Comparison of ENCODE assay signal across 17 cellular contexts in the genomic region with DNA sequence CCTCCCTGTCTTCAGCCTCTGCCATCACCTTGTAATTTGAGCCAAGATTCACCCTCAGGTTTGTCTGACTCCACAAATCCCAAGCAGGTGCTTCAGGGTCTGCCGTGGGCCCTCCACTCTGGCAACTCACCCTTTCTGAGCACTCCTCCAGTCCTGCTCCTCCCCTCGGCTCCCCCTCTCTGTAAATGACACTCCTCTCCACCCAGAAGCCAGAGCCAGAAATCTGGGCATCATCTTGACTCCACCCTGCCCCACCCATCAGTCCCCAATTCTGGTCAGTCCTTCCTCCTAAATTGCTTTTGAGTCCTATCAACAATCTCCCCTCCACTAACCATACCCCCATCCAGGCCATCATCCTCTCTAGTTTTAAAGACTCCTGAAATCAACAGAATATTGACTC. TPM values are rescaled to one million over a fixed set of nuclear protein-coding genes. Genes with fewer than 3 reads are reported as not detected.
DNase-seq lines count a peak whose midpoint lies in the region; ATAC-seq and TF ChIP-seq lines count a peak whose summit lies in the region.
"Had no signal": no experiment of that assay in that cellular context is flagged by ENCODE, and none has a peak within 500 bp of the region (broad histone marks: within the 10 kb centered on the region; RNA-seq: fewer than 3 reads in every experiment).

No MANE protein-coding gene starts in this region.

- DNase-seq in activated CD8-positive, alpha-beta memory T cell treated with anti-CD3 and anti-CD28 coated beads, Interleukin-2, amount 10 ng/mL, durations not matched to agents 7 days and 5 days = no peak
- DNase-seq in activated CD8-positive, alpha-beta memory T cell treated with anti-CD3 and anti-CD28 coated beads for 24 hours = no peak
- no peak for DNase-seq in CD4-positive, alpha-beta T cell
- DNase-seq in activated naive CD8-positive, alpha-beta T cell treated with anti-CD3 and anti-CD28 coated beads, Interleukin-2, amount 50 U/mL, for 24 hours = no peak
- DNase-seq in neuronal stem cell (ENCODE audit: low spot score) (no peak), mesenchymal stem cell (no peak), upper lobe of left lung (no peak)
- DNase-seq: activated naive CD4-positive, alpha-beta T cell treated with anti-CD3 and anti-CD28 coated beads, Interleukin-2, amount 10 ng/mL, durations not matched to agents 7 days and 5 days; Caco-2; EL; HCEC 1CT; lower lobe of right lung; NCI-H748 treated with DMSO at 0.1 percent for 48 hours; stomach had no signal

- no peak overlapping the region for H4K8ac ChIP-seq in neuronal stem cell (ENCODE audit: low read depth, low read length)
- H4K8ac ChIP-seq in mesenchymal stem cell (ENCODE audit: low read length) = no peak overlapping the region

- TF ChIP-seq CTCF in CD4-positive, alpha-beta T cell (IDR thresholded peaks at IDR 0.05) = no peak
- TF ChIP-seq CTCF in upper lobe of left lung (IDR thresholded peaks at IDR 0.05) = no peak

- H2AK5ac ChIP-seq in neuronal stem cell (ENCODE audit: low read depth, low read length) = no peak overlapping the region
- H2AK5ac ChIP-seq in mesenchymal stem cell (ENCODE audit: low read length, severe bottlenecking) = no peak overlapping the region

- H3K9ac ChIP-seq in neuronal stem cell (ENCODE audit: low read depth, low read length, poor library complexity) (no peak overlapping the region), mesenchymal stem cell (ENCODE audit: low read length) (no peak overlapping the region)

- peaks cover 69% of the 10 kb centered on the region for H3K36me3 Mint-ChIP-seq in activated CD8-positive, alpha-beta memory T cell treated with anti-CD3 and anti-CD28 coated beads, Interleukin-2, amount 10 ng/mL, durations not matched to agents 7 days and 5 days
- peaks cover 86% of the 10 kb centered on the region for H3K36me3 Mint-ChIP-seq in CD4-positive, alpha-beta T cell (ENCODE audit: low read depth)
- peaks cover 41% of the 10 kb centered on the region for H3K36me3 Mint-ChIP-seq in activated naive CD8-positive, alpha-beta T cell treated with anti-CD3 and anti-CD28 coated beads, Interleukin-2, amount 50 U/mL, for 24 hours (ENCODE audit: low read depth)
- H3K36me3 Mint-ChIP-seq: brain had no signal

- intact Hi-C loops in CD4-positive, alpha-beta T cell (cut with DNase I, micrococcal nuclease) = no loop called here

- H3K36me3 ChIP-seq in neuronal stem cell (replicated peaks in 1 of 2; ENCODE audit: control insufficient read depth in 2 of 2, insufficient read depth in 2 of 2, low read length in 2 of 2) (no peaks in the 10 kb centered on the region), mesenchymal stem cell (ENCODE audit: control insufficient read depth in 1 of 2, insufficient read depth in 2 of 2, low read depth in 1 of 2, low read length in 2 of 2) (no peaks in the 10 kb centered on the region), upper lobe of left lung (no peaks in the 10 kb centered on the region)
- H3K36me3 ChIP-seq: lower lobe of right lung had no signal

- no peak for ATAC-seq in activated CD8-positive, alpha-beta memory T cell treated with anti-CD3 and anti-CD28 coated beads, Interleukin-2, amount 10 ng/mL, durations not matched to agents 7 days and 5 days
- no peak for ATAC-seq in CD4-positive, alpha-beta T cell (ENCODE audit: poor library complexity)
- ATAC-seq in activated naive CD8-positive, alpha-beta T cell treated with anti-CD3 and anti-CD28 coated beads, Interleukin-2, amount 50 U/mL, for 24 hours = no peak
- ATAC-seq in upper lobe of left lung (ENCODE audit: low FRiP score in 2 of 2) = no peak
- ATAC-seq in GM21717 (IDR thresholded peaks at IDR 0.05; ENCODE audit: unreplicated experiment) = no peak

- no peaks in the 10 kb centered on the region for H3K27me3 ChIP-seq in CD4-positive, alpha-beta T cell (ENCODE audit: control insufficient read depth, insufficient read depth, low read length)
- no peaks in the 10 kb centered on the region for H3K27me3 ChIP-seq in neuronal stem cell (ENCODE audit: control insufficient read depth in 3 of 3, insufficient read depth in 3 of 3, low read depth in 1 of 3, low read length in 3 of 3)
- no peaks in the 10 kb centered on the region for H3K27me3 ChIP-seq in mesenchymal stem cell (ENCODE audit: control insufficient read depth in 1 of 2, insufficient read depth in 1 of 2, low read length in 2 of 2)
- no peaks in the 10 kb centered on the region for H3K27me3 ChIP-seq in upper lobe of left lung
- H3K27me3 ChIP-seq: stomach had no signal

- H3K18ac ChIP-seq in neuronal stem cell (ENCODE audit: low read length) (peak overlapping the region; percentile 32), mesenchymal stem cell (ENCODE audit: low read depth in 1 of 2, low read length in 2 of 2) (no peak overlapping the region)

- H2BK12ac ChIP-seq in neuronal stem cell (ENCODE audit: low read length) (no peak overlapping the region), mesenchymal stem cell (ENCODE audit: low read length in 2 of 2) (no peak overlapping the region)

- H3K4me3 Mint-ChIP-seq in activated CD8-positive, alpha-beta memory T cell treated with anti-CD3 and anti-CD28 coated beads, Interleukin-2, amount 10 ng/mL, durations not matched to agents 7 days and 5 days = no peak overlapping the region
- H3K4me3 Mint-ChIP-seq in CD4-positive, alpha-beta T cell = no peak overlapping the region
- no peak overlapping the region for H3K4me3 Mint-ChIP-seq in activated naive CD8-positive, alpha-beta T cell treated with anti-CD3 and anti-CD28 coated beads, Interleukin-2, amount 50 U/mL, for 24 hours
- H3K4me3 Mint-ChIP-seq: activated naive CD4-positive, alpha-beta T cell treated with anti-CD3 and anti-CD28 coated beads, Interleukin-2, amount 10 ng/mL, durations not matched to agents 7 days and 5 days; brain; nephron had no signal

- no peak overlapping the region for H4K91ac ChIP-seq in neuronal stem cell (ENCODE audit: low read depth, low read length, poor library complexity)
- no peak overlapping the region for H4K91ac ChIP-seq in mesenchymal stem cell (ENCODE audit: low read length)

- H3K4me1 Mint-ChIP-seq in activated CD8-positive, alpha-beta memory T cell treated with anti-CD3 and anti-CD28 coated beads, Interleukin-2, amount 10 ng/mL, durations not matched to agents 7 days and 5 days = peaks cover 29% of the 10 kb centered on the region
- H3K4me1 Mint-ChIP-seq in CD4-positive, alpha-beta T cell (ENCODE audit: low read depth) = peaks cover 87% of the 10 kb centered on the region
- H3K4me1 Mint-ChIP-seq in activated naive CD8-positive, alpha-beta T cell treated with anti-CD3 and anti-CD28 coated beads, Interleukin-2, amount 50 U/mL, for 24 hours = peaks cover 80% of the 10 kb centered on the region

- H3K4ac ChIP-seq in neuronal stem cell (ENCODE audit: low read length) (no peak overlapping the region), mesenchymal stem cell (ENCODE audit: low read depth in 1 of 2, low read length in 2 of 2) (no peak overlapping the region)

- no peaks in the 10 kb centered on the region for H3K27me3 Mint-ChIP-seq in activated CD8-positive, alpha-beta memory T cell treated with anti-CD3 and anti-CD28 coated beads, Interleukin-2, amount 10 ng/mL, durations not matched to agents 7 days and 5 days
- no peaks in the 10 kb centered on the region for H3K27me3 Mint-ChIP-seq in CD4-positive, alpha-beta T cell
- H3K27me3 Mint-ChIP-seq in activated naive CD8-positive, alpha-beta T cell treated with anti-CD3 and anti-CD28 coated beads, Interleukin-2, amount 50 U/mL, for 24 hours = no peaks in the 10 kb centered on the region
- H3K27me3 Mint-ChIP-seq: activated naive CD4-positive, alpha-beta T cell treated with anti-CD3 and anti-CD28 coated beads, Interleukin-2, amount 10 ng/mL, durations not matched to agents 7 days and 5 days had no signal

- H3K27ac ChIP-seq in CD4-positive, alpha-beta T cell (ENCODE audit: low read depth, low read length) = peak overlapping the region; percentile 14
- H3K27ac ChIP-seq in neuronal stem cell (replicated peaks; ENCODE audit: low read length) = no peak overlapping the region
- no peak overlapping the region for H3K27ac ChIP-seq in mesenchymal stem cell (ENCODE audit: low read length, poor library complexity, severe bottlenecking)
- H3K27ac ChIP-seq in upper lobe of left lung = no peak overlapping the region
- H3K27ac ChIP-seq: lower lobe of right lung, stomach had no signal

- H3K4me1 ChIP-seq in neuronal stem cell (ENCODE audit: control insufficient read depth in 2 of 2, insufficient read depth in 1 of 2, low read depth in 1 of 2, low read length in 2 of 2) (peaks cover 0 to 7% of the 10 kb centered on the region in 2 donors), mesenchymal stem cell (ENCODE audit: control insufficient read depth, insufficient read depth, low read depth, low read length) (peaks cover 1% of the 10 kb centered on the region), upper lobe of left lung (peaks cover 0 to 27% (median 21%) of the 10 kb centered on the region in 4 donors)
- H3K4me1 ChIP-seq: Caco-2 had no signal

- CTCF ChIA-PET in activated CD8-positive, alpha-beta memory T cell treated with anti-CD3 and anti-CD28 coated beads, Interleukin-2, amount 10 ng/mL, durations not matched to agents 7 days and 5 days (lab: Charles Lee) = interaction anchor here (1.0 kb wide), 1 partner anchor 70 kb away, joined by 5 read pairs; no protein-coding TSS in a partner anchor
- CTCF ChIA-PET in CD4-positive, alpha-beta T cell (lab: Charles Lee) = interaction anchor here (0.9 kb wide), 1 partner anchor 70 kb away, joined by 3 read pairs; no protein-coding TSS in a partner anchor

- TF ChIP-seq EP300 in upper lobe of left lung (IDR thresholded peaks at IDR 0.05) = no peak

- no peak overlapping the region for H2AFZ ChIP-seq in neuronal stem cell (ENCODE audit: low read length)
- no peak overlapping the region for H2AFZ ChIP-seq in mesenchymal stem cell (ENCODE audit: low read depth, low read length)

- no peaks in the 10 kb centered on the region for H3K9me3 Mint-ChIP-seq in activated CD8-positive, alpha-beta memory T cell treated with anti-CD3 and anti-CD28 coated beads, Interleukin-2, amount 10 ng/mL, durations not matched to agents 7 days and 5 days (ENCODE audit: low read depth)
- no peaks in the 10 kb centered on the region for H3K9me3 Mint-ChIP-seq in CD4-positive, alpha-beta T cell
- H3K9me3 Mint-ChIP-seq in activated naive CD8-positive, alpha-beta T cell treated with anti-CD3 and anti-CD28 coated beads, Interleukin-2, amount 50 U/mL, for 24 hours = no peaks in the 10 kb centered on the region
- H3K9me3 Mint-ChIP-seq: activated naive CD4-positive, alpha-beta T cell treated with anti-CD3 and anti-CD28 coated beads, Interleukin-2, amount 10 ng/mL, durations not matched to agents 7 days and 5 days; brain; nephron had no signal

- H3K4me3 ChIP-seq in neuronal stem cell (ENCODE audit: low read length in 2 of 2) (no peak overlapping the region), mesenchymal stem cell (ENCODE audit: insufficient read depth in 1 of 2, low read depth in 1 of 2, low read length in 2 of 2) (no peak overlapping the region), upper lobe of left lung (no peak overlapping the region)
- H3K4me3 ChIP-seq: lower lobe of right lung, stomach had no signal

- WGBS in neuronal stem cell (ENCODE audit: extremely low coverage in 2 of 2, insufficient read length in 2 of 2, insufficient replicate concordance in 1 of 2), 2 donors = no CpG with 5 or more reads among the region's 2 CpGs
- 96% methylated on average over 2 of the region's 2 CpGs for WGBS in mesenchymal stem cell
- WGBS in upper lobe of left lung, 2 donors = 62 to 91% methylated on average over 2 of the region's 2 CpGs

- H3K9me3 ChIP-seq in CD4-positive, alpha-beta T cell (ENCODE audit: control insufficient read depth, low read length) = no peaks in the 10 kb centered on the region
- H3K9me3 ChIP-seq in neuronal stem cell (replicated peaks in 1 of 2; ENCODE audit: control insufficient read depth in 2 of 2, insufficient read depth in 1 of 2, low read depth in 1 of 2, low read length in 2 of 2) = no peaks in the 10 kb centered on the region
- H3K9me3 ChIP-seq in mesenchymal stem cell (ENCODE audit: control insufficient read depth, low read length) = no peaks in the 10 kb centered on the region
- H3K9me3 ChIP-seq in upper lobe of left lung = no peaks in the 10 kb centered on the region
- H3K9me3 ChIP-seq: Caco-2, lower lobe of right lung, stomach had no signal

- peak overlapping the region; percentile 41 for H3K27ac Mint-ChIP-seq in activated CD8-positive, alpha-beta memory T cell treated with anti-CD3 and anti-CD28 coated beads, Interleukin-2, amount 10 ng/mL, durations not matched to agents 7 days and 5 days
- H3K27ac Mint-ChIP-seq in CD4-positive, alpha-beta T cell = no peak overlapping the region
- H3K27ac Mint-ChIP-seq in activated naive CD8-positive, alpha-beta T cell treated with anti-CD3 and anti-CD28 coated beads, Interleukin-2, amount 50 U/mL, for 24 hours = peak overlapping the region; percentile 40
- H3K27ac Mint-ChIP-seq: activated naive CD4-positive, alpha-beta T cell treated with anti-CD3 and anti-CD28 coated beads, Interleukin-2, amount 10 ng/mL, durations not matched to agents 7 days and 5 days; brain; nephron had no signal

- H3K4me2 ChIP-seq in neuronal stem cell (ENCODE audit: insufficient read depth, low read length, poor library complexity, severe bottlenecking) (no peak overlapping the region), mesenchymal stem cell (ENCODE audit: low read length, poor library complexity, severe bottlenecking) (no peak overlapping the region)

- H2BK120ac ChIP-seq in neuronal stem cell (ENCODE audit: low read depth, low read length) (no peak overlapping the region), mesenchymal stem cell (ENCODE audit: low read depth, low read length) (no peak overlapping the region)

- H2BK5ac ChIP-seq in neuronal stem cell (ENCODE audit: low read length) = no peak overlapping the region
- no peak overlapping the region for H2BK5ac ChIP-seq in mesenchymal stem cell (ENCODE audit: low read depth, low read length, poor library complexity, severe bottlenecking)

- POLR2A ChIA-PET in CD4-positive, alpha-beta T cell (lab: Charles Lee) = interaction anchor here (1.1 kb wide), 1 partner anchor 22 kb away, joined by 3 read pairs; no protein-coding TSS in a partner anchor

- no peaks in the 10 kb centered on the region for H3K79me1 ChIP-seq in neuronal stem cell (ENCODE audit: low read depth, low read length)
- no peaks in the 10 kb centered on the region for H3K79me1 ChIP-seq in mesenchymal stem cell (replicated peaks; ENCODE audit: low read length, poor library complexity, severe bottlenecking)

- H3K23ac ChIP-seq in neuronal stem cell (ENCODE audit: low read depth, low read length, poor library complexity) = no peak overlapping the region
- no peak overlapping the region for H3K23ac ChIP-seq in mesenchymal stem cell (ENCODE audit: low read length in 2 of 2)

- peak overlapping the region; percentile 91 for H3K14ac ChIP-seq in neuronal stem cell (ENCODE audit: low read length)
- H3K14ac ChIP-seq in mesenchymal stem cell (ENCODE audit: low read length in 2 of 2) = no peak overlapping the region

- no peak overlapping the region for H2BK15ac ChIP-seq in neuronal stem cell (ENCODE audit: low read length)
- no peak overlapping the region for H2BK15ac ChIP-seq in mesenchymal stem cell (ENCODE audit: low read depth, poor library complexity, severe bottlenecking)

- no peak for TF ChIP-seq POLR2A in upper lobe of left lung (IDR thresholded peaks at IDR 0.05)

RNA-seq across cellular contexts. Expression of gene RCSD1, which starts 40.5 kb away (rescaled TPM):
- total RNA-seq in activated CD8-positive, alpha-beta memory T cell treated with anti-CD3 and anti-CD28 coated beads, Interleukin-2, amount 10 ng/mL, durations not matched to agents 7 days and 5 days = 100 to 1,000 TPM; 121 to 129 TPM
- total RNA-seq in CD4-positive, alpha-beta T cell = 10 to 100 TPM; 42.3 to 44.6 TPM
- 0.22 TPM for polyA plus RNA-seq in neuronal stem cell (2013, experiment 1 of 2)
- 0.15 TPM for polyA plus RNA-seq in neuronal stem cell (2013, experiment 2 of 2)
- polyA plus RNA-seq in mesenchymal stem cell (2013, experiment 1 of 2) = 0.52 TPM
- polyA plus RNA-seq in mesenchymal stem cell (2013, experiment 2 of 2) = 0.44 TPM
- 10 to 100 TPM; 10.7 to 27.2 (median 18.1) TPM for total RNA-seq in upper lobe of left lung
- total RNA-seq: Caco-2 had no signal

RNA-seq across cellular contexts. Expression of gene MPZL1, which starts 51.2 kb away (rescaled TPM):
- total RNA-seq in activated CD8-positive, alpha-beta memory T cell treated with anti-CD3 and anti-CD28 coated beads, Interleukin-2, amount 10 ng/mL, durations not matched to agents 7 days and 5 days = 10 to 100 TPM; 12.4 to 14.2 TPM
- 1 to 10 TPM; 1.2 to 1.5 TPM for total RNA-seq in CD4-positive, alpha-beta T cell
- 78.4 TPM for polyA plus RNA-seq in neuronal stem cell (2013, experiment 1 of 2)
- 81.9 TPM for polyA plus RNA-seq in neuronal stem cell (2013, experiment 2 of 2)
- 124 TPM for polyA plus RNA-seq in mesenchymal stem cell (2013, experiment 1 of 2)
- polyA plus RNA-seq in mesenchymal stem cell (2013, experiment 2 of 2) = 126 TPM
- 10 to 100 TPM; 28.3 to 80.6 (median 65.4) TPM for total RNA-seq in upper lobe of left lung

Comparison
In these comparisons a context has a peak if more than half of its experiments do, and no peak if none do; other contexts are left out.
1. RNA of gene MPZL1, which starts 51.2 kb away (total RNA-seq): 28.3 to 80.6 TPM in upper lobe of left lung and 12.4 to 14.2 TPM in activated CD8-positive, alpha-beta memory T cell treated with anti-CD3 and anti-CD28 coated beads, Interleukin-2, amount 10 ng/mL, durations not matched to agents 7 days and 5 days; 1.2 to 1.5 TPM in CD4-positive, alpha-beta T cell; every median in the first group is over 4 times any median in the second.